9 cellular contexts compared by ENCODE assay signal in genomic region chr3:102715030-102715697, GRCh38.
DNase-seq lines count a peak whose midpoint lies in the region; ATAC-seq lines count a peak whose summit lies in the region.
"Had no signal": no experiment of that assay in that cellular context is flagged by ENCODE, and none has a peak within 500 bp of the region (broad histone marks: within the 10 kb centered on the region; RNA-seq: fewer than 3 reads in every experiment).

No MANE protein-coding gene starts in this region.

- POLR2A ChIA-PET in activated CD4-positive, alpha-beta T cell treated with anti-CD3 and anti-CD28 coated beads, Interleukin-2, amount 10 ng/mL, durations not matched to agents 7 days and 5 days (lab: Charles Lee) = no interaction called here

- peaks cover 4% of the 10 kb centered on the region for H3K4me1 Mint-ChIP-seq in activated CD4-positive, alpha-beta T cell treated with anti-CD3 and anti-CD28 coated beads, Interleukin-2, amount 10 ng/mL, durations not matched to agents 7 days and 5 days

- no peak overlapping the region for H3K27ac Mint-ChIP-seq in activated CD4-positive, alpha-beta T cell treated with anti-CD3 and anti-CD28 coated beads, Interleukin-2, amount 10 ng/mL, durations not matched to agents 7 days and 5 days

- DNase-seq in A172 (ENCODE audit: low spot score) (peak; percentile 22), GM19238 (ENCODE audit: insufficient read length, low spot score) (peak; percentile 4), NOMO-1 treated with DMSO at 0.1 percent for 48 hours (lab: John Stamatoyannopoulos, UW; ENCODE audit: unreplicated experiment) (peak; percentile 95), NCI-H510A (lab: John Stamatoyannopoulos, UW) (no peak), NCI-H82 (lab: John Stamatoyannopoulos, UW) (no peak)
- DNase-seq in activated CD4-positive, alpha-beta T cell treated with anti-CD3 and anti-CD28 coated beads, Interleukin-2, amount 10 ng/mL, durations not matched to agents 7 days and 5 days = no peak

- H3K27me3 Mint-ChIP-seq in activated CD4-positive, alpha-beta T cell treated with anti-CD3 and anti-CD28 coated beads, Interleukin-2, amount 10 ng/mL, durations not matched to agents 7 days and 5 days = peaks cover 5% of the 10 kb centered on the region

- no peaks in the 10 kb centered on the region for H3K36me3 Mint-ChIP-seq in activated CD4-positive, alpha-beta T cell treated with anti-CD3 and anti-CD28 coated beads, Interleukin-2, amount 10 ng/mL, durations not matched to agents 7 days and 5 days (ENCODE audit: low read depth)

- no peaks in the 10 kb centered on the region for H3K9me3 Mint-ChIP-seq in activated CD4-positive, alpha-beta T cell treated with anti-CD3 and anti-CD28 coated beads, Interleukin-2, amount 10 ng/mL, durations not matched to agents 7 days and 5 days

- no peak overlapping the region for H3K4me3 Mint-ChIP-seq in activated CD4-positive, alpha-beta T cell treated with anti-CD3 and anti-CD28 coated beads, Interleukin-2, amount 10 ng/mL, durations not matched to agents 7 days and 5 days

- CTCF ChIA-PET in activated CD4-positive, alpha-beta T cell treated with anti-CD3 and anti-CD28 coated beads, Interleukin-2, amount 10 ng/mL, durations not matched to agents 7 days and 5 days (lab: Charles Lee) = no interaction called here

- ATAC-seq in HG02970 (IDR thresholded peaks at IDR 0.05; ENCODE audit: low FRiP score, unreplicated experiment) = peak; percentile 81
- no peak for ATAC-seq in esophagus mucosa
- ATAC-seq: HepG2 had no signal

Comparison
In these comparisons a context has a peak if more than half of its experiments do, and no peak if none do; other contexts are left out.
1. DNase-seq: peak in A172 (single experiment), GM19238 (single experiment) and NOMO-1 treated with DMSO at 0.1 percent for 48 hours (single experiment); none in NCI-H510A (single experiment), NCI-H82 (single experiment) and activated CD4-positive, alpha-beta T cell treated with anti-CD3 and anti-CD28 coated beads, Interleukin-2, amount 10 ng/mL, durations not matched to agents 7 days and 5 days (single experiment).